ENCODE assay signal across 14 cellular contexts in genomic region chr15:51121631-51122225, GRCh38. TPM values are rescaled to one million over a fixed set of nuclear protein-coding genes. Genes with fewer than 3 reads are reported as not detected.
"Had no signal": no experiment of that assay in that cellular context is flagged by ENCODE, and none has a peak within 500 bp of the region (broad histone marks: within the 10 kb centered on the region; RNA-seq: fewer than 3 reads in every experiment).

No MANE protein-coding gene starts in this region.

- H3K36me3 Mint-ChIP-seq: activated naive CD8-positive, alpha-beta T cell treated with anti-CD3 and anti-CD28 coated beads, Interleukin-2, amount 10 ng/mL, durations not matched to agents 7 days and 5 days; type B pancreatic cell had no signal

- H3K27ac Mint-ChIP-seq: activated naive CD8-positive, alpha-beta T cell treated with anti-CD3 and anti-CD28 coated beads, Interleukin-2, amount 10 ng/mL, durations not matched to agents 7 days and 5 days; nephron progenitor cell; stimulated activated naive CD8-positive, alpha-beta T cell treated with anti-CD3 and anti-CD28 coated beads, Interleukin-15, Interleukin-2, amounts not matched to agents 100 ng/mL and 50 ng/mL, for 24 hours; type B pancreatic cell had no signal

- H3K4me2 ChIP-seq: smooth muscle cell had no signal

- H3K4me1 ChIP-seq: prostate gland had no signal

- ATAC-seq: activated CD4-positive, CD25-positive, alpha-beta regulatory T cell treated with anti-CD3 and anti-CD28 coated beads, Interleukin-2, amount 50 U/mL, for 24 hours had no signal

- H3K27ac ChIP-seq: prostate gland had no signal

- H3K4me3 ChIP-seq: esophagus squamous epithelium, prostate gland, smooth muscle cell had no signal

- H3K27me3 ChIP-seq: esophagus squamous epithelium had no signal

- H3K36me3 ChIP-seq: esophagus squamous epithelium, prostate gland had no signal

- H3K9me3 ChIP-seq: prostate gland had no signal

- H3K4me3 Mint-ChIP-seq: activated naive CD8-positive, alpha-beta T cell treated with anti-CD3 and anti-CD28 coated beads, Interleukin-2, amount 10 ng/mL, durations not matched to agents 7 days and 5 days; nephron progenitor cell; stimulated activated naive CD8-positive, alpha-beta T cell treated with anti-CD3 and anti-CD28 coated beads, Interleukin-15, Interleukin-2, amounts not matched to agents 100 ng/mL and 50 ng/mL, for 24 hours; type B pancreatic cell had no signal

- DNase-seq: activated naive CD4-positive, alpha-beta T cell; activated naive CD8-positive, alpha-beta T cell treated with anti-CD3 and anti-CD28 coated beads, Interleukin-2, amount 10 ng/mL, durations not matched to agents 7 days and 5 days; activated T-cell treated with anti-CD3 and anti-CD28 coated beads for 4 hours; esophagus squamous epithelium; foreskin melanocyte; nephron progenitor cell; occipital lobe; stimulated activated CD4-positive, alpha-beta T cell treated with anti-CD3 and anti-CD28 coated beads, Interleukin-4, amount 100 ng/mL, for 4 hours; stimulated activated CD8-positive, alpha-beta memory T cell treated with anti-CD3 and anti-CD28 coated beads, Interleukin-4, amount 100 ng/mL, for 48 hours had no signal

- H3K4me1 Mint-ChIP-seq: nephron progenitor cell had no signal

RNA-seq across cellular contexts. Expression of gene TNFAIP8L3, which starts 27.0 kb away (rescaled TPM):
- total RNA-seq: smooth muscle cell had no signal
- polyA plus RNA-seq: smooth muscle cell had no signal
